ENCODE assay signal across 8 cellular contexts in genomic region chr2:127387655-127388422, GRCh38. TPM values are rescaled to one million over a fixed set of nuclear protein-coding genes. Genes with fewer than 3 reads are reported as not detected.
DNase-seq lines count a peak whose midpoint lies in the region; ATAC-seq, FAIRE-seq and TF ChIP-seq lines count a peak whose summit lies in the region.

Gene MAP3K2 (minus strand): TSS chr2:127387975. CDS start chr2:127343129, 44,846 bp downstream.

- H3K9me3 ChIP-seq in NT2/D1 (ENCODE audit: insufficient read depth, low read length): no peaks in the 10 kb centered on the region
- no peaks in the 10 kb centered on the region for H3K9me3 ChIP-seq in endodermal cell (ENCODE audit: control insufficient read depth, low read length)
- no peaks in the 10 kb centered on the region for H3K9me3 ChIP-seq in mesodermal cell (ENCODE audit: control insufficient read depth, low read length)

- ATAC-seq in GM21367 (IDR thresholded peaks at IDR 0.05; ENCODE audit: unreplicated experiment): peak; percentile 61

- H3K27ac Mint-ChIP-seq in endodermal cell: peak within 1 kb of the TSS; percentile 94

- peaks cover 23% of the 10 kb centered on the region for H3K4me1 Mint-ChIP-seq in endodermal cell

- FAIRE-seq in HTR-8/SVneo (lab: Jason Lieb, UNC): peak; percentile 98

- 0 to 1% methylated on average over 15 to 100 of the region's 100 CpGs for WGBS in endodermal cell (ENCODE audit: insufficient coverage in 1 of 2, insufficient read length in 1 of 2), 2 experiments
- WGBS in mesodermal cell (ENCODE audit: insufficient coverage in 2 of 2), 2 experiments: 0% methylated on average over 94 to 95 of the region's 100 CpGs

- peak within 1 kb of the TSS; percentile 94 for H3K9ac ChIP-seq in NT2/D1 (ENCODE audit: insufficient read length, low read depth)
- H3K9ac ChIP-seq in endodermal cell (ENCODE audit: extremely low read depth, low read length, poor library complexity, severe bottlenecking): peak within 1 kb of the TSS; percentile 82

- peaks cover 2% of the 10 kb centered on the region for H3K9me3 Mint-ChIP-seq in endodermal cell

- DNase-seq in COR-L47 (lab: John Stamatoyannopoulos, UW): peak; percentile 89
- peak; percentile 96 for DNase-seq in HTR-8/SVneo (ENCODE audit: insufficient read length, low spot score)
- DNase-seq in NT2/D1 (ENCODE audit: low read depth, low spot score): peak; percentile 82
- DNase-seq in activated CD8-positive, alpha-beta memory T cell treated with anti-CD3 and anti-CD28 coated beads, Interleukin-2, amount 50 U/mL, for 24 hours (ENCODE audit: extremely low read depth): peak; percentile 74
- DNase-seq in endodermal cell: peak; percentile 97
- DNase-seq in stimulated activated CD8-positive, alpha-beta memory T cell treated with anti-CD3 and anti-CD28 coated beads, Interleukin-15, amount 100 ng/mL, for 24 hours (ENCODE audit: low read depth): peak; percentile 99

- H3K27ac ChIP-seq in endodermal cell (ENCODE audit: low read depth, low read length) (peak within 1 kb of the TSS; percentile 98), mesodermal cell (ENCODE audit: low read depth, low read length, severe bottlenecking) (peak within 1 kb of the TSS; percentile 99)

- H3K4me3 Mint-ChIP-seq in endodermal cell: peak within 1 kb of the TSS; percentile 66

- H3K27me3 ChIP-seq in NT2/D1 (ENCODE audit: insufficient read depth, insufficient read length) (no peaks in the 10 kb centered on the region), endodermal cell (ENCODE audit: control insufficient read depth, insufficient read depth, low read length, poor library complexity, severe bottlenecking) (no peaks in the 10 kb centered on the region)

- H3K4me1 ChIP-seq in NT2/D1 (ENCODE audit: insufficient read depth, insufficient read length) (no peaks in the 10 kb centered on the region), endodermal cell (ENCODE audit: control insufficient read depth, insufficient read depth, low read length) (no peaks in the 10 kb centered on the region), mesodermal cell (ENCODE audit: control insufficient read depth, insufficient read depth, low read length, poor library complexity, severe bottlenecking) (peaks cover 14% of the 10 kb centered on the region)

- H3K36me3 Mint-ChIP-seq in endodermal cell (ENCODE audit: low read depth): peaks cover 14% of the 10 kb centered on the region

- H3K4me3 ChIP-seq in NT2/D1 (ENCODE audit: insufficient read length, low read depth): peak within 1 kb of the TSS; percentile 87
- peak within 1 kb of the TSS; percentile 91 for H3K4me3 ChIP-seq in endodermal cell (ENCODE audit: low read length)
- peak within 1 kb of the TSS; percentile 70 for H3K4me3 ChIP-seq in mesodermal cell (ENCODE audit: extremely low read depth, insufficient read depth, low read length, poor library complexity, severe bottlenecking)

- H3K36me3 ChIP-seq in NT2/D1 (ENCODE audit: insufficient read depth, insufficient read length, low read length) (peaks cover 2% of the 10 kb centered on the region), endodermal cell (ENCODE audit: control insufficient read depth, insufficient read depth, low read length) (no peaks in the 10 kb centered on the region), mesodermal cell (ENCODE audit: control insufficient read depth, insufficient read depth, low read length) (no peaks in the 10 kb centered on the region)

- no peaks in the 10 kb centered on the region for H3K27me3 Mint-ChIP-seq in endodermal cell (ENCODE audit: insufficient read depth)

- no peak for TF ChIP-seq CTCF in endodermal cell (conservative IDR thresholded peaks at IDR 0.05)

RNA-seq across cellular contexts. Expression of gene MAP3K2, which starts in this region (rescaled TPM):
- total RNA-seq in endodermal cell: 10 to 100 TPM; 27.9 to 31.6 TPM
- polyA plus RNA-seq in endodermal cell (2013, experiment 1 of 2): 16.3 TPM
- 15.5 TPM for polyA plus RNA-seq in endodermal cell (2013, experiment 2 of 2)
- 14.7 TPM for polyA plus RNA-seq in mesodermal cell (2013, experiment 1 of 2)
- polyA plus RNA-seq in mesodermal cell (2013, experiment 2 of 2): 14.7 TPM

Comparison
In these comparisons a context has a peak if more than half of its experiments do, and no peak if none do; other contexts are left out.
1. Peak in every context shown above with its lines: DNase-seq, ATAC-seq, H3K4me3 ChIP-seq and H3K27ac ChIP-seq.